Comparison of ENCODE assay signal across 20 cellular contexts in genomic region chr12:41940571-41940970, GRCh38.
"Had no signal": no experiment of that assay in that cellular context is flagged by ENCODE, and none has a peak within 500 bp of the region (broad histone marks: within the 10 kb centered on the region; RNA-seq: fewer than 3 reads in every experiment).

No MANE protein-coding gene starts in this region.

- ATAC-seq: esophagus mucosa; gastroesophageal sphincter; heart left ventricle; left cardiac atrium; left lung; naive thymus-derived CD4-positive, alpha-beta T cell; sciatic nerve; stimulated activated effector memory CD8-positive, alpha-beta T cell treated with anti-CD3 and anti-CD28 coated beads, Interleukin-12 subunit alpha, Interleukin-12 subunit beta, amount 100 ng/mL, for 72 hours had no signal

- H3K27ac Mint-ChIP-seq: naive thymus-derived CD4-positive, alpha-beta T cell; nephron; stimulated activated effector memory CD8-positive, alpha-beta T cell treated with anti-CD3 and anti-CD28 coated beads, Interleukin-12 subunit alpha, Interleukin-12 subunit beta, amount 100 ng/mL, for 72 hours; type B pancreatic cell had no signal

- H3K9me3 Mint-ChIP-seq: type B pancreatic cell had no signal

- H3K4me3 Mint-ChIP-seq: naive thymus-derived CD4-positive, alpha-beta T cell; nephron; stimulated activated effector memory CD8-positive, alpha-beta T cell treated with anti-CD3 and anti-CD28 coated beads, Interleukin-12 subunit alpha, Interleukin-12 subunit beta, amount 100 ng/mL, for 72 hours; type B pancreatic cell had no signal

- H3K4me1 Mint-ChIP-seq: naive thymus-derived CD4-positive, alpha-beta T cell; nephron; stimulated activated effector memory CD8-positive, alpha-beta T cell treated with anti-CD3 and anti-CD28 coated beads, Interleukin-12 subunit alpha, Interleukin-12 subunit beta, amount 100 ng/mL, for 72 hours had no signal

- DNase-seq: cortex of kidney; foreskin fibroblast; heart left ventricle; left cardiac atrium; left lung; mesenchymal stem cell; midbrain; naive thymus-derived CD4-positive, alpha-beta T cell; nucleus accumbens; stimulated activated CD4-positive, alpha-beta T cell treated with anti-CD3 and anti-CD28 coated beads, Interleukin-2, amount 100 ng/mL, for 24 hours; stimulated activated CD4-positive, alpha-beta T cell treated with anti-CD3 and anti-CD28 coated beads, Interleukin-4, amount 100 ng/mL, for 24 hours; stimulated activated naive CD4-positive, alpha-beta T cell treated with Interleukin-2 at 50 U/mL for 16 hours; stomach; thyroid gland had no signal

- H3K36me3 Mint-ChIP-seq: stimulated activated effector memory CD8-positive, alpha-beta T cell treated with anti-CD3 and anti-CD28 coated beads, Interleukin-12 subunit alpha, Interleukin-12 subunit beta, amount 100 ng/mL, for 72 hours; type B pancreatic cell had no signal
